Comparison of ENCODE assay signal across 3 cellular contexts in the genomic region with DNA sequence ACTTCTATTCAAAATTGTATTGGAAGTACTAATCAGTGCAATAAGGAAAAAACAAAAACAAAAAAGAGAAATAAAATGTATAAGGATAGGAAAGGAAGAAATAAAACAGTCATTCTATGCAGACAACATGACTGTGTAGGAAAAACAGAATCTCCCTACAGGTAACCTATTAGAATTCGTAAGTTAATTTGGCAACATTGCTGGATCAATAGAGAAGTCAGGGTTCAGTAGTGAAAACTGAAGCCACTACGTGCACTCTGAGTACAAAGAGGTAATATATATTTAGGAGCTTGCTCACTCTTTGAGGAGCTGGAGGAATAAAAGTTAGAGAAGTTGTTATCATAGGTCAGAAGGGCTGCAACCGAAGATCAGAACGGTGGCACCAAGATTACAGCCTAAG.
TF ChIP-seq lines count a peak whose summit lies in the region.

No MANE protein-coding gene starts in this region.

TF ChIP-seq in HepG2, 621 proteins besides CTCF, POLR2A, EP300 and RAD21 (continued from another document):
- TF ChIP-seq SMARCE1 (IDR thresholded peaks at IDR 0.05; ENCODE audit: borderline replicate concordance): no peak
- TF ChIP-seq ZNF253 (CRISPR knock-in tag; IDR thresholded peaks at IDR 0.05; ENCODE audit: borderline replicate concordance): no peak
- no peak for TF ChIP-seq NFE2 (CRISPR knock-in tag; IDR thresholded peaks at IDR 0.05)
- no peak for TF ChIP-seq ZNF775 (CRISPR knock-in tag; IDR thresholded peaks at IDR 0.05; ENCODE audit: borderline replicate concordance)
- TF ChIP-seq, protein P1, sequence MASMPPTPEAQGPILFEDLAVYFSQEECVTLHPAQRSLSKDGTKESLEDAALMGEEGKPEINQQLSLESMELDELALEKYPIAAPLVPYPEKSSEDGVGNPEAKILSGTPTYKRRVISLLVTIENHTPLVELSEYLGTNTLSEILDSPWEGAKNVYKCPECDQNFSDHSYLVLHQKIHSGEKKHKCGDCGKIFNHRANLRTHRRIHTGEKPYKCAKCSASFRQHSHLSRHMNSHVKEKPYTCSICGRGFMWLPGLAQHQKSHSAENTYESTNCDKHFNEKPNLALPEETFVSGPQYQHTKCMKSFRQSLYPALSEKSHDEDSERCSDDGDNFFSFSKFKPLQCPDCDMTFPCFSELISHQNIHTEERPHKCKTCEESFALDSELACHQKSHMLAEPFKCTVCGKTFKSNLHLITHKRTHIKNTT (CRISPR knock-in tag; IDR thresholded peaks at IDR 0.05): no peak
- no peak for TF ChIP-seq FOXC1 (CRISPR knock-in tag; IDR thresholded peaks at IDR 0.05; ENCODE audit: borderline replicate concordance)
- TF ChIP-seq, protein P2, sequence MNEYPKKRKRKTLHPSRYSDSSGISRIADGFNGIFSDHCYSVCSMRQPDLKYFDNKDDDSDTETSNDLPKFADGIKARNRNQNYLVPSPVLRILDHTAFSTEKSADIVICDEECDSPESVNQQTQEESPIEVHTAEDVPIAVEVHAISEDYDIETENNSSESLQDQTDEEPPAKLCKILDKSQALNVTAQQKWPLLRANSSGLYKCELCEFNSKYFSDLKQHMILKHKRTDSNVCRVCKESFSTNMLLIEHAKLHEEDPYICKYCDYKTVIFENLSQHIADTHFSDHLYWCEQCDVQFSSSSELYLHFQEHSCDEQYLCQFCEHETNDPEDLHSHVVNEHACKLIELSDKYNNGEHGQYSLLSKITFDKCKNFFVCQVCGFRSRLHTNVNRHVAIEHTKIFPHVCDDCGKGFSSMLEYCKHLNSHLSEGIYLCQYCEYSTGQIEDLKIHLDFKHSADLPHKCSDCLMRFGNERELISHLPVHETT (CRISPR knock-in tag; conservative IDR thresholded peaks at IDR 0.05): no peak
- TF ChIP-seq ZNF232 (CRISPR knock-in tag; IDR thresholded peaks at IDR 0.05; ENCODE audit: borderline replicate concordance): no peak
- TF ChIP-seq TCF7 (IDR thresholded peaks at IDR 0.05; ENCODE audit: low read depth): no peak
- no peak for TF ChIP-seq ZSCAN21 (CRISPR knock-in tag; IDR thresholded peaks at IDR 0.05; ENCODE audit: borderline replicate concordance)

TF ChIP-seq in HCT116, 20 proteins besides CTCF, POLR2A, EP300 and RAD21 (continued from another document):
- TF ChIP-seq YY1 (IDR thresholded peaks at IDR 0.05; ENCODE audit: extremely low read depth, insufficient replicate concordance, low read depth, low read length) (no peak), CBX3 (IDR thresholded peaks at IDR 0.05; ENCODE audit: low read depth) (no peak), EGR1 (IDR thresholded peaks at IDR 0.05; ENCODE audit: low read depth) (no peak), SRF (IDR thresholded peaks at IDR 0.05; ENCODE audit: low read depth) (no peak), FOSL1 (IDR thresholded peaks at IDR 0.05; ENCODE audit: low read depth) (no peak), EZH2 (IDR thresholded peaks at IDR 0.05) (no peak), CEBPB (IDR thresholded peaks at IDR 0.05; ENCODE audit: low read depth) (no peak), JUND (IDR thresholded peaks at IDR 0.05) (no peak), ZFX (IDR thresholded peaks at IDR 0.05) (no peak), SP1 (IDR thresholded peaks at IDR 0.05; ENCODE audit: low read depth) (no peak)

TF ChIP-seq in GM12891, 5 proteins besides CTCF, POLR2A, EP300 and RAD21 (continued from another document):
- TF ChIP-seq POU2F2 (IDR thresholded peaks at IDR 0.05; ENCODE audit: low read depth, low read length) (no peak), POLR2AphosphoS5 (IDR thresholded peaks at IDR 0.05; ENCODE audit: low read depth, low read length) (no peak), PAX5 (IDR thresholded peaks at IDR 0.05; ENCODE audit: insufficient read depth, low read length, severe bottlenecking) (no peak), TAF1 (IDR thresholded peaks at IDR 0.05; ENCODE audit: low read depth, low read length) (no peak)
